3 cellular contexts compared by ENCODE assay signal in the genomic region with DNA sequence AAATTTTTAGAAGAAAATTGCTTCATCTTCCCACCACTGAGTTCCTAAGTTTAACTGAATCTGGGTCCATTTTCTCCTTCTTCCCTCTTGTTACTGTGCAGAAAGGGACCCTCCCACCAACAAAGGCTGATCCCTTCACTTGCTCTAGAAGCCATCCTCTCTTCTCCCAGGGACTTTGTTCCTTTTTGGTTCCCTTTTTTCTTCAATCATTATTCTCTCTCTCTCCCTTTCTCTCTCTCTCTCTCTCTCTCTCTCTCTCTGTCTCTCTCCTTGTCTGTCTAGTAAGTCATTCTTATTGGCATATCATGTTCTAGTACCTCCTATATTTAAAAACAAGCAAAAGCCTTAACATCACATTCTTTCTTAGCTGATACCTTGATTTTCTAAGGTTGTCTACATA.
TF ChIP-seq lines count a peak whose summit lies in the region.

No MANE protein-coding gene starts in this region.

TF ChIP-seq in A549, 52 proteins besides CTCF, POLR2A, EP300 and RAD21 (continues in another document):
- TF ChIP-seq, protein P1, sequence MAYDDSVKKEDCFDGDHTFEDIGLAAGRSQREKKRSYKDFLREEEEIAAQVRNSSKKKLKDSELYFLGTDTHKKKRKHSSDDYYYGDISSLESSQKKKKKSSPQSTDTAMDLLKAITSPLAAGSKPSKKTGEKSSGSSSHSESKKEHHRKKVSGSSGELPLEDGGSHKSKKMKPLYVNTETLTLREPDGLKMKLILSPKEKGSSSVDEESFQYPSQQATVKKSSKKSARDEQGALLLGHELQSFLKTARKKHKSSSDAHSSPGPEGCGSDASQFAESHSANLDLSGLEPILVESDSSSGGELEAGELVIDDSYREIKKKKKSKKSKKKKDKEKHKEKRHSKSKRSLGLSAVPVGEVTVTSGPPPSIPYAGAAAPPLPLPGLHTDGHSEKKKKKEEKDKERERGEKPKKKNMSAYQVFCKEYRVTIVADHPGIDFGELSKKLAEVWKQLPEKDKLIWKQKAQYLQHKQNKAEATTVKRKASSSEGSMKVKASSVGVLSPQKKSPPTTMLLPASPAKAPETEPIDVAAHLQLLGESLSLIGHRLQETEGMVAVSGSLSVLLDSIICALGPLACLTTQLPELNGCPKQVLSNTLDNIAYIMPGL (CRISPR knock-in tag; IDR thresholded peaks at IDR 0.05; ENCODE audit: borderline replicate concordance) = no peak
- TF ChIP-seq KDM1A (IDR thresholded peaks at IDR 0.05; ENCODE audit: low read depth) = no peak
- TF ChIP-seq, protein P2, sequence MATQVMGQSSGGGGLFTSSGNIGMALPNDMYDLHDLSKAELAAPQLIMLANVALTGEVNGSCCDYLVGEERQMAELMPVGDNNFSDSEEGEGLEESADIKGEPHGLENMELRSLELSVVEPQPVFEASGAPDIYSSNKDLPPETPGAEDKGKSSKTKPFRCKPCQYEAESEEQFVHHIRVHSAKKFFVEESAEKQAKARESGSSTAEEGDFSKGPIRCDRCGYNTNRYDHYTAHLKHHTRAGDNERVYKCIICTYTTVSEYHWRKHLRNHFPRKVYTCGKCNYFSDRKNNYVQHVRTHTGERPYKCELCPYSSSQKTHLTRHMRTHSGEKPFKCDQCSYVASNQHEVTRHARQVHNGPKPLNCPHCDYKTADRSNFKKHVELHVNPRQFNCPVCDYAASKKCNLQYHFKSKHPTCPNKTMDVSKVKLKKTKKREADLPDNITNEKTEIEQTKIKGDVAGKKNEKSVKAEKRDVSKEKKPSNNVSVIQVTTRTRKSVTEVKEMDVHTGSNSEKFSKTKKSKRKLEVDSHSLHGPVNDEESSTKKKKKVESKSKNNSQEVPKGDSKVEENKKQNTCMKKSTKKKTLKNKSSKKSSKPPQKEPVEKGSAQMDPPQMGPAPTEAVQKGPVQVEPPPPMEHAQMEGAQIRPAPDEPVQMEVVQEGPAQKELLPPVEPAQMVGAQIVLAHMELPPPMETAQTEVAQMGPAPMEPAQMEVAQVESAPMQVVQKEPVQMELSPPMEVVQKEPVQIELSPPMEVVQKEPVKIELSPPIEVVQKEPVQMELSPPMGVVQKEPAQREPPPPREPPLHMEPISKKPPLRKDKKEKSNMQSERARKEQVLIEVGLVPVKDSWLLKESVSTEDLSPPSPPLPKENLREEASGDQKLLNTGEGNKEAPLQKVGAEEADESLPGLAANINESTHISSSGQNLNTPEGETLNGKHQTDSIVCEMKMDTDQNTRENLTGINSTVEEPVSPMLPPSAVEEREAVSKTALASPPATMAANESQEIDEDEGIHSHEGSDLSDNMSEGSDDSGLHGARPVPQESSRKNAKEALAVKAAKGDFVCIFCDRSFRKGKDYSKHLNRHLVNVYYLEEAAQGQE (IDR thresholded peaks at IDR 0.05) = no peak
- TF ChIP-seq NFE2L2 (conservative IDR thresholded peaks at IDR 0.05; ENCODE audit: low read length) = no peak
- TF ChIP-seq CBX8 (IDR thresholded peaks at IDR 0.05) = no peak
- no peak for TF ChIP-seq RCOR1 (IDR thresholded peaks at IDR 0.05; ENCODE audit: low read depth, low read length)
- no peak for TF ChIP-seq ZFP36 (IDR thresholded peaks at IDR 0.05; ENCODE audit: borderline replicate concordance, partially characterized antibody)
- TF ChIP-seq HDAC2 (IDR thresholded peaks at IDR 0.05) = no peak
- TF ChIP-seq, protein P3, sequence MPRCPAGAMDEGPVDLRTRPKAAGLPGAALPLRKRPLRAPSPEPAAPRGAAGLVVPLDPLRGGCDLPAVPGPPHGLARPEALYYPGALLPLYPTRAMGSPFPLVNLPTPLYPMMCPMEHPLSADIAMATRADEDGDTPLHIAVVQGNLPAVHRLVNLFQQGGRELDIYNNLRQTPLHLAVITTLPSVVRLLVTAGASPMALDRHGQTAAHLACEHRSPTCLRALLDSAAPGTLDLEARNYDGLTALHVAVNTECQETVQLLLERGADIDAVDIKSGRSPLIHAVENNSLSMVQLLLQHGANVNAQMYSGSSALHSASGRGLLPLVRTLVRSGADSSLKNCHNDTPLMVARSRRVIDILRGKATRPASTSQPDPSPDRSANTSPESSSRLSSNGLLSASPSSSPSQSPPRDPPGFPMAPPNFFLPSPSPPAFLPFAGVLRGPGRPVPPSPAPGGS (IDR thresholded peaks at IDR 0.05) = no peak
- TF ChIP-seq, protein P4, sequence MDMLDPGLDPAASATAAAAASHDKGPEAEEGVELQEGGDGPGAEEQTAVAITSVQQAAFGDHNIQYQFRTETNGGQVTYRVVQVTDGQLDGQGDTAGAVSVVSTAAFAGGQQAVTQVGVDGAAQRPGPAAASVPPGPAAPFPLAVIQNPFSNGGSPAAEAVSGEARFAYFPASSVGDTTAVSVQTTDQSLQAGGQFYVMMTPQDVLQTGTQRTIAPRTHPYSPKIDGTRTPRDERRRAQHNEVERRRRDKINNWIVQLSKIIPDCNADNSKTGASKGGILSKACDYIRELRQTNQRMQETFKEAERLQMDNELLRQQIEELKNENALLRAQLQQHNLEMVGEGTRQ (IDR thresholded peaks at IDR 0.05) = no peak
- no peak for TF ChIP-seq TP53 (CRISPR knock-in tag; IDR thresholded peaks at IDR 0.05)

TF ChIP-seq in IMR-90, 13 proteins besides CTCF, POLR2A, EP300 and RAD21:
- TF ChIP-seq RFX5 (IDR thresholded peaks at IDR 0.05; ENCODE audit: low read depth, low read length) = no peak
- TF ChIP-seq MXI1 (IDR thresholded peaks at IDR 0.05; ENCODE audit: borderline replicate concordance, low read depth, low read length) = no peak
- TF ChIP-seq FOS (IDR thresholded peaks at IDR 0.05; ENCODE audit: low read depth, low read length) = no peak
- TF ChIP-seq MAFK (IDR thresholded peaks at IDR 0.05; ENCODE audit: low read depth, low read length) = no peak
- TF ChIP-seq BHLHE40 (IDR thresholded peaks at IDR 0.05; ENCODE audit: low read depth, low read length) = no peak
- no peak for TF ChIP-seq CHD1 (IDR thresholded peaks at IDR 0.05; ENCODE audit: low read depth, low read length)
- TF ChIP-seq, protein P4 (IDR thresholded peaks at IDR 0.05; ENCODE audit: low read depth, low read length) = no peak
- no peak for TF ChIP-seq MAZ (IDR thresholded peaks at IDR 0.05; ENCODE audit: borderline replicate concordance, low read depth, low read length)
- TF ChIP-seq RCOR1 (IDR thresholded peaks at IDR 0.05; ENCODE audit: insufficient replicate concordance, low read length) = no peak
TF ChIP-seq in IMR-90: peak in this region for 0.

TF ChIP-seq in K562, 482 proteins besides CTCF, POLR2A, EP300 and RAD21:
- TF ChIP-seq, protein P5, sequence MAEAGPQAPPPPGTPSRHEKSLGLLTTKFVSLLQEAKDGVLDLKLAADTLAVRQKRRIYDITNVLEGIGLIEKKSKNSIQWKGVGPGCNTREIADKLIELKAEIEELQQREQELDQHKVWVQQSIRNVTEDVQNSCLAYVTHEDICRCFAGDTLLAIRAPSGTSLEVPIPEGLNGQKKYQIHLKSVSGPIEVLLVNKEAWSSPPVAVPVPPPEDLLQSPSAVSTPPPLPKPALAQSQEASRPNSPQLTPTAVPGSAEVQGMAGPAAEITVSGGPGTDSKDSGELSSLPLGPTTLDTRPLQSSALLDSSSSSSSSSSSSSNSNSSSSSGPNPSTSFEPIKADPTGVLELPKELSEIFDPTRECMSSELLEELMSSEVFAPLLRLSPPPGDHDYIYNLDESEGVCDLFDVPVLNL (CRISPR knock-in tag; IDR thresholded peaks at IDR 0.05; ENCODE audit: low read depth) = no peak
- TF ChIP-seq ZC3H8 (IDR thresholded peaks at IDR 0.05) (no peak), ZBTB7A (IDR thresholded peaks at IDR 0.05; ENCODE audit: borderline replicate concordance, control insufficient read depth, low read depth, low read length) (no peak), CC2D1A (IDR thresholded peaks at IDR 0.05) (no peak), TARDBP (IDR thresholded peaks at IDR 0.05) (no peak), MTA1 (IDR thresholded peaks at IDR 0.05; ENCODE audit: borderline replicate concordance) (no peak), DNMT1 (IDR thresholded peaks at IDR 0.05) (no peak), HNRNPL (IDR thresholded peaks at IDR 0.05; ENCODE audit: low read depth, low read length) (no peak), DDX20 (tag; IDR thresholded peaks at IDR 0.05; ENCODE audit: low read depth) (no peak), TEAD2 (tag; IDR thresholded peaks at IDR 0.05) (no peak), MECOM (CRISPR knock-in tag; IDR thresholded peaks at IDR 0.05) (no peak)
- TF ChIP-seq, protein P6, sequence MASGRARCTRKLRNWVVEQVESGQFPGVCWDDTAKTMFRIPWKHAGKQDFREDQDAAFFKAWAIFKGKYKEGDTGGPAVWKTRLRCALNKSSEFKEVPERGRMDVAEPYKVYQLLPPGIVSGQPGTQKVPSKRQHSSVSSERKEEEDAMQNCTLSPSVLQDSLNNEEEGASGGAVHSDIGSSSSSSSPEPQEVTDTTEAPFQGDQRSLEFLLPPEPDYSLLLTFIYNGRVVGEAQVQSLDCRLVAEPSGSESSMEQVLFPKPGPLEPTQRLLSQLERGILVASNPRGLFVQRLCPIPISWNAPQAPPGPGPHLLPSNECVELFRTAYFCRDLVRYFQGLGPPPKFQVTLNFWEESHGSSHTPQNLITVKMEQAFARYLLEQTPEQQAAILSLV (tag; IDR thresholded peaks at IDR 0.05) = no peak
- TF ChIP-seq, protein P7, sequence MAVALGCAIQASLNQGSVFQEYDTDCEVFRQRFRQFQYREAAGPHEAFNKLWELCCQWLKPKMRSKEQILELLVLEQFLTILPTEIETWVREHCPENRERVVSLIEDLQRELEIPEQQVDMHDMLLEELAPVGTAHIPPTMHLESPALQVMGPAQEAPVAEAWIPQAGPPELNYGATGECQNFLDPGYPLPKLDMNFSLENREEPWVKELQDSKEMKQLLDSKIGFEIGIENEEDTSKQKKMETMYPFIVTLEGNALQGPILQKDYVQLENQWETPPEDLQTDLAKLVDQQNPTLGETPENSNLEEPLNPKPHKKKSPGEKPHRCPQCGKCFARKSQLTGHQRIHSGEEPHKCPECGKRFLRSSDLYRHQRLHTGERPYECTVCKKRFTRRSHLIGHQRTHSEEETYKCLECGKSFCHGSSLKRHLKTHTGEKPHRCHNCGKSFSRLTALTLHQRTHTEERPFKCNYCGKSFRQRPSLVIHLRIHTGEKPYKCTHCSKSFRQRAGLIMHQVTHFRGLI (CRISPR knock-in tag; IDR thresholded peaks at IDR 0.05) = no peak
TF ChIP-seq in K562: peak in this region for 0.
